ENCODE assay signal across 19 cellular contexts in genomic region chr14:24327303-24327702, GRCh38. TPM values are rescaled to one million over a fixed set of nuclear protein-coding genes. Genes with fewer than 3 reads are reported as not detected.
A peak's percentile ranks its signal among the peaks of the same experiment; 100 is the strongest.
DNase-seq lines count a peak whose midpoint lies in the region; ATAC-seq and TF ChIP-seq lines count a peak whose summit lies in the region.
"Had no signal": no experiment of that assay in that cellular context is flagged by ENCODE, and none has a peak within 500 bp of the region (broad histone marks: within the 10 kb centered on the region; RNA-seq: fewer than 3 reads in every experiment).

No MANE protein-coding gene starts in this region.

- H3K4me1 ChIP-seq in left lung (peaks cover 0 to 57% of the 10 kb centered on the region in 2 donors), upper lobe of right lung (peaks cover 36% of the 10 kb centered on the region)

- H3K27ac ChIP-seq in left lung (peak overlapping the region in 1 of 2 donors; percentile 73), upper lobe of right lung (no peak overlapping the region)
- H3K27ac ChIP-seq: ovary, PC-9, testis had no signal

- no peak overlapping the region for H3K27ac Mint-ChIP-seq in progenitor cell of endocrine pancreas
- H3K27ac Mint-ChIP-seq: activated CD4-positive, alpha-beta memory T cell treated with anti-CD3 and anti-CD28 coated beads, Interleukin-2, amount 10 ng/mL, durations not matched to agents 7 days and 5 days; activated T-helper 1 cell treated with anti-CD3 and anti-CD28 coated beads, Interleukin-12 subunit alpha, Interleukin-12 subunit beta, Interleukin-2, Interleukin-4 antibody, amounts not matched to agents 30 ng/mL and 10 ng/mL and 1 ng/mL, durations not matched to agents 14 hours and 24 hours and 36 hours had no signal

- ATAC-seq in left ventricle myocardium superior, result peak; percentile 21
- ATAC-seq in left lung, result peak; percentile 6
- peak; percentile 20 for ATAC-seq in upper lobe of right lung

- peaks cover 56% of the 10 kb centered on the region for H3K27me3 Mint-ChIP-seq in progenitor cell of endocrine pancreas

- H3K9me3 Mint-ChIP-seq in progenitor cell of endocrine pancreas (ENCODE audit: low read depth), result no peaks in the 10 kb centered on the region
- H3K9me3 Mint-ChIP-seq: activated CD4-positive, alpha-beta memory T cell treated with anti-CD3 and anti-CD28 coated beads, Interleukin-2, amount 10 ng/mL, durations not matched to agents 7 days and 5 days; activated T-helper 1 cell treated with anti-CD3 and anti-CD28 coated beads, Interleukin-12 subunit alpha, Interleukin-12 subunit beta, Interleukin-2, Interleukin-4 antibody, amounts not matched to agents 30 ng/mL and 10 ng/mL and 1 ng/mL, durations not matched to agents 14 hours and 24 hours and 36 hours had no signal

- no peaks in the 10 kb centered on the region for H3K27me3 ChIP-seq in left lung
- no peaks in the 10 kb centered on the region for H3K27me3 ChIP-seq in upper lobe of right lung
- H3K27me3 ChIP-seq: ovary, testis had no signal

- H3K4me3 ChIP-seq in left lung (no peak overlapping the region), upper lobe of right lung (no peak overlapping the region)
- H3K4me3 ChIP-seq: ovary, PC-9, skin epidermis, testis had no signal

- peaks cover 0 to 10% of the 10 kb centered on the region in 2 donors for H3K36me3 ChIP-seq in left lung
- no peaks in the 10 kb centered on the region for H3K36me3 ChIP-seq in upper lobe of right lung
- H3K36me3 ChIP-seq: ovary had no signal

- intact Hi-C loops in left ventricle myocardium superior (cut with micrococcal nuclease), result no loop called here
- intact Hi-C loops in cardiac septum (cut with DNase I), result no loop called here
- intact Hi-C loops in left lung (cut with DNase I), result no loop called here
- intact Hi-C loops in upper lobe of right lung (cut with DNase I), result no loop called here

- H3K9me3 ChIP-seq in left lung (no peaks in the 10 kb centered on the region), upper lobe of right lung (no peaks in the 10 kb centered on the region)
- H3K9me3 ChIP-seq: ovary, SK-N-SH, testis had no signal

- TF ChIP-seq CTCF in left lung (IDR thresholded peaks at IDR 0.05) (no peak), upper lobe of right lung (IDR thresholded peaks at IDR 0.05) (no peak), progenitor cell of endocrine pancreas (IDR thresholded peaks at IDR 0.05; ENCODE audit: unreplicated experiment) (no peak)

- H3K36me3 Mint-ChIP-seq in progenitor cell of endocrine pancreas (ENCODE audit: insufficient read depth), result no peaks in the 10 kb centered on the region

- H3K4me1 Mint-ChIP-seq in progenitor cell of endocrine pancreas (ENCODE audit: low read depth), result peaks cover 1% of the 10 kb centered on the region

- DNase-seq in left ventricle myocardium superior, result no peak
- DNase-seq in cardiac septum (ENCODE audit: low spot score), result no peak
- DNase-seq in NOMO-1 treated with dmso at 0.1 percent for 144 hours (lab: John Stamatoyannopoulos, UW; ENCODE audit: unreplicated experiment), result peak; percentile 46
- no peak for DNase-seq in left lung
- DNase-seq in upper lobe of right lung, result no peak
- DNase-seq in kidney glomerular epithelial cell (lab: John Stamatoyannopoulos, UW), result no peak
- DNase-seq in activated gamma-delta T cell treated with Interleukin-2 at 50 U/mL for 16 hours, result no peak
- DNase-seq in progenitor cell of endocrine pancreas (ENCODE audit: low spot score, unreplicated experiment), result no peak
- DNase-seq: MM.1S; NCI-H2081; NCI-H524 treated with DMSO at 0.1 percent for 48 hours; SK-N-SH; stimulated activated CD4-positive, alpha-beta T cell treated with anti-CD3 and anti-CD28 coated beads, Interleukin-4, amount 100 ng/mL, for 4 hours had no signal

- H3K4me3 Mint-ChIP-seq in progenitor cell of endocrine pancreas (ENCODE audit: low read depth), result no peak overlapping the region
- H3K4me3 Mint-ChIP-seq: activated CD4-positive, alpha-beta memory T cell treated with anti-CD3 and anti-CD28 coated beads, Interleukin-2, amount 10 ng/mL, durations not matched to agents 7 days and 5 days; activated T-helper 1 cell treated with anti-CD3 and anti-CD28 coated beads, Interleukin-12 subunit alpha, Interleukin-12 subunit beta, Interleukin-2, Interleukin-4 antibody, amounts not matched to agents 30 ng/mL and 10 ng/mL and 1 ng/mL, durations not matched to agents 14 hours and 24 hours and 36 hours had no signal

RNA-seq across cellular contexts. Expression of gene ADCY4, which starts 7.6 kb away (rescaled TPM):
- total RNA-seq in left ventricle myocardium superior, result 26.5 TPM
- 71.9 TPM for total RNA-seq in cardiac septum
- total RNA-seq in left lung, result 10 to 100 TPM; 38.2 to 45.2 TPM
- 54.5 TPM for total RNA-seq in upper lobe of right lung
- total RNA-seq in progenitor cell of endocrine pancreas, result 0.46 and 0.75 TPM in 2 replicates

RNA-seq across cellular contexts. Expression of gene RIPK3, which starts 12.5 kb away (rescaled TPM):
- total RNA-seq in left ventricle myocardium superior (3.5 TPM), cardiac septum (3.5 TPM), left lung (10 to 100 TPM; 16.1 to 26.3 TPM), upper lobe of right lung (23.4 TPM), progenitor cell of endocrine pancreas (0.62 and 1.5 TPM in 2 replicates)

RNA-seq across cellular contexts. Expression of gene LTB4R, which starts 16.0 kb away (rescaled TPM):
- 1.6 TPM for total RNA-seq in left ventricle myocardium superior
- total RNA-seq in cardiac septum, result 1.8 TPM
- total RNA-seq in left lung, result 10 to 100 TPM in 1 of 2 donors, 1 to 10 TPM in 1; 5.9 to 26.1 TPM
- total RNA-seq in upper lobe of right lung, result 9.8 TPM
- 8.4 TPM in 2 replicates for total RNA-seq in progenitor cell of endocrine pancreas

RNA-seq across cellular contexts. Expression of gene LTB4R2, which starts 17.4 kb away (rescaled TPM):
- total RNA-seq in left ventricle myocardium superior (1.5 TPM), cardiac septum (2.2 TPM), left lung (1 to 10 TPM; 4.5 to 6.3 TPM), upper lobe of right lung (6.4 TPM), progenitor cell of endocrine pancreas (11.0 and 11.3 TPM in 2 replicates)

RNA-seq across cellular contexts. Expression of gene CIDEB, which starts 19.5 kb away (rescaled TPM):
- total RNA-seq in left ventricle myocardium superior, result 3.9 TPM
- total RNA-seq in cardiac septum, result 2.4 TPM
- total RNA-seq in left lung, result 10 to 100 TPM in 1 of 2 donors, 1 to 10 TPM in 1; 9.2 to 22.7 TPM
- total RNA-seq in upper lobe of right lung, result 18.8 TPM
- total RNA-seq in progenitor cell of endocrine pancreas, result 1.9 and 3.0 TPM in 2 replicates
- total RNA-seq: PC-9 had no signal

Comparison
In these comparisons a context has a peak if more than half of its experiments do, and no peak if none do; other contexts are left out.
1. RNA of gene ADCY4, which starts 7.6 kb away (total RNA-seq): 71.9 TPM in cardiac septum (single experiment), 54.5 TPM in upper lobe of right lung (single experiment), 38.2 to 45.2 TPM in left lung and 26.5 TPM in left ventricle myocardium superior (single experiment); 0.46 to 0.75 TPM in progenitor cell of endocrine pancreas; every median in the first group is over 10 times any median in the second.
2. Peak in every context shown above with its lines, with median percentiles within 50 percentile points of each other: ATAC-seq.